16 cellular contexts compared by ENCODE assay signal in genomic region chr1:91817506-91817905, GRCh38.
DNase-seq lines count a peak whose midpoint lies in the region; ATAC-seq and TF ChIP-seq lines count a peak whose summit lies in the region.
"Had no signal": no experiment of that assay in that cellular context is flagged by ENCODE, and none has a peak within 500 bp of the region (broad histone marks: within the 10 kb centered on the region; RNA-seq: fewer than 3 reads in every experiment).

No MANE protein-coding gene starts in this region.

- H3K4me1 Mint-ChIP-seq in nephron = peaks cover 69% of the 10 kb centered on the region

- H3K36me3 ChIP-seq in SK-N-MC (ENCODE audit: insufficient read depth, low read length) = no peaks in the 10 kb centered on the region
- H3K36me3 ChIP-seq in stomach smooth muscle (ENCODE audit: control insufficient read depth in 2 of 2, insufficient read depth in 2 of 2, low read length in 2 of 2) = no peaks in the 10 kb centered on the region

- peak overlapping the region; percentile 10 for H3K9ac ChIP-seq in SK-N-MC (ENCODE audit: insufficient read length)
- H3K9ac ChIP-seq in stomach smooth muscle (ENCODE audit: low read length in 2 of 2) = no peak overlapping the region

- DNase-seq in SK-N-MC (ENCODE audit: low read depth, low spot score) (no peak), left ventricle myocardium superior (no peak), NCI-H2171 treated with DMSO at 0.1 percent for 48 hours (lab: John Stamatoyannopoulos, UW) (no peak)
- no peak for DNase-seq in stimulated activated CD4-positive, alpha-beta T cell treated with anti-CD3 and anti-CD28 coated beads, Interleukin-15, amount 100 ng/mL, for 24 hours
- DNase-seq in activated CD4-positive, alpha-beta T cell treated with anti-CD3 and anti-CD28 coated beads, Interleukin-2, amount 50 U/mL, for 4 hours = no peak
- DNase-seq: activated CD4-positive, alpha-beta T cell treated with anti-CD3 and anti-CD28 coated beads for 4 hours; activated naive CD8-positive, alpha-beta T cell treated with anti-CD3 and anti-CD28 coated beads, Interleukin-2, amount 50 U/mL, for 24 hours; CD4-positive, alpha-beta memory T cell; NCI-H2029; NK-92 treated with Interleukin-12 subunit alpha and Interleukin-12 subunit beta, amount 100 ng/mL, for 24 hours; stimulated activated CD4-positive, alpha-beta T cell treated with anti-CD3 and anti-CD28 coated beads, Interleukin-2, amount 100 ng/mL, for 24 hours had no signal

- peak; percentile 11 for ATAC-seq in left ventricle myocardium superior
- ATAC-seq in HG02981 (IDR thresholded peaks at IDR 0.05; ENCODE audit: unreplicated experiment) = no peak
- ATAC-seq: activated naive CD8-positive, alpha-beta T cell treated with anti-CD3 and anti-CD28 coated beads, Interleukin-2, amount 50 U/mL, for 24 hours had no signal

- peak overlapping the region; percentile 96 to 98 (median 98) for H3K27ac Mint-ChIP-seq in nephron
- H3K27ac Mint-ChIP-seq: dendritic cell treated with granulocyte-macrophage colony-stimulating factor and Interleukin-4, amounts not matched to agents 40 ng/mL and 50 ng/mL, for 4 days had no signal

- no peaks in the 10 kb centered on the region for H3K9me3 ChIP-seq in SK-N-MC (ENCODE audit: low read depth, low read length)
- H3K9me3 ChIP-seq in stomach smooth muscle (ENCODE audit: control insufficient read depth in 2 of 2, low read length in 2 of 2) = no peaks in the 10 kb centered on the region

- no peaks in the 10 kb centered on the region for H3K27me3 Mint-ChIP-seq in nephron (ENCODE audit: low read depth)
- H3K27me3 Mint-ChIP-seq: activated naive CD8-positive, alpha-beta T cell treated with anti-CD3 and anti-CD28 coated beads, Interleukin-2, amount 50 U/mL, for 24 hours; CD4-positive, alpha-beta memory T cell; dendritic cell treated with granulocyte-macrophage colony-stimulating factor and Interleukin-4, amounts not matched to agents 40 ng/mL and 50 ng/mL, for 4 days had no signal

- H3K27me3 ChIP-seq in stomach smooth muscle (ENCODE audit: control insufficient read depth in 1 of 2, insufficient read depth in 2 of 2, low read length in 2 of 2) = no peaks in the 10 kb centered on the region
- H3K27me3 ChIP-seq: foreskin keratinocyte had no signal

- H3K36me3 Mint-ChIP-seq in nephron (ENCODE audit: low read depth) = no peaks in the 10 kb centered on the region

- H3K4me3 ChIP-seq in SK-N-MC (no peak overlapping the region), stomach smooth muscle (ENCODE audit: low read length in 2 of 2) (no peak overlapping the region)

- peaks cover 20% of the 10 kb centered on the region for H3K4me1 ChIP-seq in stomach smooth muscle (ENCODE audit: control insufficient read depth, insufficient read depth, low read length)

- intact Hi-C loops in left ventricle myocardium superior (cut with micrococcal nuclease) = no loop called here

- H3K4me3 Mint-ChIP-seq in nephron = no peak overlapping the region
- H3K4me3 Mint-ChIP-seq: activated naive CD8-positive, alpha-beta T cell treated with anti-CD3 and anti-CD28 coated beads, Interleukin-2, amount 50 U/mL, for 24 hours; CD4-positive, alpha-beta memory T cell; dendritic cell treated with granulocyte-macrophage colony-stimulating factor and Interleukin-4, amounts not matched to agents 40 ng/mL and 50 ng/mL, for 4 days had no signal

- no peak for TF ChIP-seq CTCF in nephron (IDR thresholded peaks at IDR 0.05; ENCODE audit: unreplicated experiment in 3 of 3)

- H3K27ac ChIP-seq in SK-N-MC = peak overlapping the region; percentile 97
- H3K27ac ChIP-seq in stomach smooth muscle (ENCODE audit: low read length) = peak overlapping the region; percentile 12

- H3K9me3 Mint-ChIP-seq in nephron = no peaks in the 10 kb centered on the region
- H3K9me3 Mint-ChIP-seq: activated naive CD8-positive, alpha-beta T cell treated with anti-CD3 and anti-CD28 coated beads, Interleukin-2, amount 50 U/mL, for 24 hours; dendritic cell treated with granulocyte-macrophage colony-stimulating factor and Interleukin-4, amounts not matched to agents 40 ng/mL and 50 ng/mL, for 4 days had no signal
